In the genomic region with DNA sequence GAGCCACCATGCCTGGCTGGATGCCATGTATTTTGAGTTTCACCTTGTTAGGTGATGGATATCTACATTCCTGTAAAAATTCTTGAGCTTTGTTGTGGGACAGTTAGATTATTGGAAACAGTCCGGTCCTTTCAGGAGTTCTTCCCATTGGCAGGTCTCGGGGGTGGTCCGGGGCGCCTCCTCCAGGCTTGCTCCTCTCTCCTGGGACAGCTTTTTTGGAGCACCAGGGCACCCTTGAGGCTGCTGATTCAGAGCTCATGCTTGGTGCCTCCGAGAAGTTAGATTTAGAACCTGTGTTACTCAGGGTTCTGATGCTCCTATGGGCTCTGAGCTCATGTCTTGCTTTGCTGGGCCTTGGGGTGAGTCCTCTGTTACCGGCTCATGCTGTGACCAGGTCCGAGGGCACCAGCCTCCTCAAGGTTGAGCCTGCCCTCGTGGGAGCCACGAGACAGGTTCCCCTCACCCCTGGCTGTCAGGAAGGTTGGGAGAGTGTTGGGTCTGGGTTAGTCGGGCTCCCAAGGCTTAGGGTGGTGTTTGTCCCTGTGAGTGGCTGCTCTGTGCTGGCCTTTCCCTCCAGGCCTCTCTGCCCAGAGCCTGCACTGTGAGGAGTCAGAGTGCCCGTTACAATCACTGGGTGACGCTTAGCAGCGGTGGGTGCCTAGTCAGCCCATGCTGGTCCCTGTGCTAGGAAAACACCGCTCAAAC, we compare ENCODE assay signal across 28 cellular contexts. TPM values are rescaled to one million over a fixed set of nuclear protein-coding genes. Genes with fewer than 3 reads are reported as not detected.
"Had no signal": no experiment of that assay in that cellular context is flagged by ENCODE, and none has a peak within 500 bp of the region (broad histone marks: within the 10 kb centered on the region; RNA-seq: fewer than 3 reads in every experiment).

No MANE protein-coding gene starts in this region.

- H3K4me3 ChIP-seq: adrenal gland, K562, Peyer's patch had no signal

- H3K27me3 ChIP-seq: adrenal gland had no signal

- H3K4me3 Mint-ChIP-seq: activated CD8-positive, alpha-beta T cell treated with anti-CD3 and anti-CD28 coated beads, Interleukin-2, amount 10 ng/mL, durations not matched to agents 7 days and 5 days; activated naive CD8-positive, alpha-beta T cell; T-helper 17 cell; WTC11 had no signal

- H3K27me3 Mint-ChIP-seq: activated naive CD8-positive, alpha-beta T cell had no signal

- H3K27ac ChIP-seq: adrenal gland, Peyer's patch, RWPE1 had no signal

- DNase-seq: activated CD4-positive, alpha-beta T cell treated with anti-CD3 and anti-CD28 coated beads for 48 hours; activated CD4-positive, alpha-beta T cell treated with anti-CD3 and anti-CD28 coated beads, Interleukin-2, amount 50 U/mL, for 4 hours; activated CD4-positive, CD25-positive, alpha-beta regulatory T cell treated with anti-CD3 and anti-CD28 coated beads, Interleukin-2, amount 50 U/mL, for 72 hours; activated CD8-positive, alpha-beta memory T cell treated with anti-CD3 and anti-CD28 coated beads, Interleukin-2, amount 50 U/mL, for 48 hours; activated CD8-positive, alpha-beta T cell treated with anti-CD3 and anti-CD28 coated beads, Interleukin-2, amount 10 ng/mL, durations not matched to agents 7 days and 5 days; activated naive CD4-positive, alpha-beta T cell treated with Interleukin-2 at 50 U/mL for 16 hours; activated T-cell treated with anti-CD3 and anti-CD28 coated beads, Interleukin-2, amount 50 U/mL, for 1 hour; anterior cingulate cortex; caudate nucleus; Karpas-422; MM.1S; NCI-H1105; NCI-H1436; NCI-H1694 treated with DMSO at 0.1 percent for 48 hours; NCI-H2029 treated with DMSO at 0.1 percent for 48 hours; NCI-H510A treated with DMSO at 0.1 percent for 48 hours; NCI-H69; NK-92 treated with Interleukin-12 subunit alpha and Interleukin-12 subunit beta, amount 100 ng/mL, for 24 hours; OCI-M1; Peyer's patch; T-helper 17 cell; T-helper 9 cell had no signal

- H3K27ac Mint-ChIP-seq: activated CD8-positive, alpha-beta T cell treated with anti-CD3 and anti-CD28 coated beads, Interleukin-2, amount 10 ng/mL, durations not matched to agents 7 days and 5 days; activated naive CD8-positive, alpha-beta T cell; T-helper 17 cell had no signal

- H3K9me3 ChIP-seq: adrenal gland had no signal

- ATAC-seq: activated CD8-positive, alpha-beta T cell treated with anti-CD3 and anti-CD28 coated beads, Interleukin-2, amount 10 ng/mL, durations not matched to agents 7 days and 5 days; T-helper 17 cell; WTC11 had no signal

- H3K4me1 Mint-ChIP-seq: WTC11 had no signal

RNA-seq across cellular contexts. Expression of a gene that starts 6.0 kb away (rescaled TPM):
- total RNA-seq: activated CD8-positive, alpha-beta T cell treated with anti-CD3 and anti-CD28 coated beads, Interleukin-2, amount 10 ng/mL, durations not matched to agents 7 days and 5 days; K562; SK-MEL-5; T-helper 17 cell had no signal
